Comparison of ENCODE assay signal across 16 cellular contexts in the genomic region with DNA sequence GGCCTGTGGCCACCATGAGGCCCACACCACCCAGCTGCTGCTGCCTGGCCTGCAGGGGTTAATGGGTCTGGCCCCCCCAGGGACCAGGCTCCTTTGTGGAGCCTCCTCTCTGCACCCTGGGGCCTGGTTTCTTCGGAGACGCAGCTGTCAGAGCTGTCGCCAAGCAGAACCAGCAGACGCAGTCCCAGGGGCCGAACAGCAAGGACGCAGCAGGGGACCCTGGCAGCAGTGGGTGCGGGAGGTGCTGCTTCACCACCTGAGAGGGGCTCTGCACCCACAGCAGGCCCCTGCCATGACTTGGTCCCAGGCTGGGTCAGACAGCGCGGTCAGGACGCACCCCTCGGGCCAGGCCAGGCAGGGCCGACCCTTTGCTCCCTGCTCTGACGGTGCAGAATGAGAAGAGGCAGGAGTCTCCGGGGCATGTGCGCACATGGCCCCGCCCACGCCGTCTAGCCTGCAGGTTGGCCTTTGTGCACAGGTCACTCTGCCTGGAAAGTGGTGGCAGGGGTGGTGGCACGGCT. TPM values are rescaled to one million over a fixed set of nuclear protein-coding genes. Genes with fewer than 3 reads are reported as not detected.
DNase-seq lines count a peak whose midpoint lies in the region; ATAC-seq and TF ChIP-seq lines count a peak whose summit lies in the region.
"Had no signal": no experiment of that assay in that cellular context is flagged by ENCODE, and none has a peak within 500 bp of the region (broad histone marks: within the 10 kb centered on the region; RNA-seq: fewer than 3 reads in every experiment).

No MANE protein-coding gene starts in this region.

- no peaks in the 10 kb centered on the region for H3K4me1 ChIP-seq in sigmoid colon
- no peaks in the 10 kb centered on the region for H3K4me1 ChIP-seq in PC-3 (ENCODE audit: insufficient read depth, low read length)

- H3K79me2 ChIP-seq in PC-3 (ENCODE audit: low read length), result no peaks in the 10 kb centered on the region

- H3K9me2 ChIP-seq in PC-3 (replicated peaks; ENCODE audit: low read length), result no peaks in the 10 kb centered on the region

- DNase-seq in activated CD8-positive, alpha-beta memory T cell treated with anti-CD3 and anti-CD28 coated beads, Interleukin-2, amount 50 U/mL, for 4 hours, result peak; percentile 13
- no peak for DNase-seq in activated CD8-positive, alpha-beta memory T cell treated with anti-CD3 and anti-CD28 coated beads for 24 hours
- peak; percentile 65 for DNase-seq in H7
- DNase-seq in sigmoid colon, result peak; percentile 48
- no peak for DNase-seq in activated naive CD4-positive, alpha-beta T cell treated with anti-CD3 and anti-CD28 coated beads, Interleukin-2, amount 50 U/mL, for 16 hours
- DNase-seq in PC-3, result no peak
- DNase-seq: DND-41, GF-D8, KG1, NCI-H1092, NCI-H1694, NCI-H446 had no signal

- H3K4me3 ChIP-seq in H7 (ENCODE audit: insufficient read depth, low read depth, low read length) (no peak overlapping the region), sigmoid colon (no peak overlapping the region), PC-3 (ENCODE audit: low read length) (no peak overlapping the region)

- no peaks in the 10 kb centered on the region for H3F3A ChIP-seq in PC-3 (ENCODE audit: low read length, unreplicated experiment)

- TF ChIP-seq POLR2A in sigmoid colon (IDR thresholded peaks at IDR 0.05), result no peak

- POLR2A ChIA-PET in PC-3 (lab: Charles Lee; ENCODE audit: unreplicated experiment), result no interaction called here

- no peaks in the 10 kb centered on the region for H3K36me3 ChIP-seq in H7 (replicated peaks; ENCODE audit: control insufficient read depth, insufficient read depth, low read length)
- H3K36me3 ChIP-seq in sigmoid colon, result no peaks in the 10 kb centered on the region
- H3K36me3 ChIP-seq in PC-3 (ENCODE audit: low read depth, low read length), result no peaks in the 10 kb centered on the region

- TF ChIP-seq CTCF in sigmoid colon (IDR thresholded peaks at IDR 0.05) (no peak), PC-3 (conservative IDR thresholded peaks at IDR 0.05; ENCODE audit: low read depth, low read length) (no peak)

- ATAC-seq in esophagus mucosa (peak; percentile 11), GM19328 (IDR thresholded peaks at IDR 0.05; ENCODE audit: unreplicated experiment) (no peak), PC-3 (no peak)

- H2AFZ ChIP-seq in PC-3 (ENCODE audit: low read length), result no peak overlapping the region

- H3K9me3 ChIP-seq in sigmoid colon (peaks cover 4 to 13% (median 9%) of the 10 kb centered on the region in 4 donors), PC-3 (ENCODE audit: low read length) (no peaks in the 10 kb centered on the region)

- H3K27me3 ChIP-seq in H7 (ENCODE audit: control insufficient read depth, insufficient read depth, low read length) (no peaks in the 10 kb centered on the region), sigmoid colon (no peaks in the 10 kb centered on the region), PC-3 (ENCODE audit: low read length) (no peaks in the 10 kb centered on the region)

- intact Hi-C loops in sigmoid colon (cut with DNase I), result no loop called here
- intact Hi-C loops in PC-3 (cut with micrococcal nuclease), result no loop called here

- H3K9ac ChIP-seq in PC-3 (ENCODE audit: low read length), result no peak overlapping the region

- H3K27ac ChIP-seq in sigmoid colon (no peak overlapping the region), PC-3 (ENCODE audit: low read length) (no peak overlapping the region)
- H3K27ac ChIP-seq: C4-2B, HL-60 had no signal

- WGBS in sigmoid colon, 2 donors, result 86 to 91% methylated on average over 19 of the region's 19 CpGs

- H4K20me1 ChIP-seq in PC-3 (ENCODE audit: low read length), result no peaks in the 10 kb centered on the region

- BruUV-seq in PC-3 (replicated peaks; lab: Mats Ljungman, UMichigan), result no TSS peak

- H3K4me2 ChIP-seq in PC-3 (ENCODE audit: low read length), result no peak overlapping the region

- CTCF ChIA-PET in PC-3 (lab: Charles Lee), result no interaction called here

- TF ChIP-seq EP300 in sigmoid colon (IDR thresholded peaks at IDR 0.05), result no peak

RNA-seq across cellular contexts. Expression of gene JAG2, which starts 30.5 kb away (rescaled TPM):
- 13.0 and 17.9 TPM in 2 replicates for total RNA-seq in H7 (2014; rRNA removed; shearing (Covaris generic))
- total RNA-seq in esophagus mucosa (18.9 TPM), sigmoid colon (1 to 10 TPM; 1.8 to 4.2 (median 3.5) TPM), PC-3 (2014; rRNA removed) (57.1 and 59.3 TPM in 2 replicates)
- 10 to 100 TPM in 1 of 3 donors, 1 to 10 TPM in 1, under 1 TPM in 1; 0.60 to 12.3 (median 2.1) TPM for polyA plus RNA-seq in sigmoid colon

RNA-seq across cellular contexts. Expression of gene NUDT14, which starts 43.0 kb away (rescaled TPM):
- total RNA-seq in H7 (2014; rRNA removed; shearing (Covaris generic)), result 30.4 and 33.6 TPM in 2 replicates
- 14.7 TPM for total RNA-seq in esophagus mucosa
- total RNA-seq in sigmoid colon, result 10 to 100 TPM in 1 of 4 donors, 1 to 10 TPM in 3; 4.1 to 10.5 (median 6.1) TPM
- 10 to 100 TPM; 24.3 to 47.4 (median 32.4) TPM for polyA plus RNA-seq in sigmoid colon
- total RNA-seq in PC-3 (2014; rRNA removed), result 50.8 and 82.1 TPM in 2 replicates

Comparison
In these comparisons a context has a peak if more than half of its experiments do, and no peak if none do; other contexts are left out.
1. DNase-seq: peak in activated CD8-positive, alpha-beta memory T cell treated with anti-CD3 and anti-CD28 coated beads, Interleukin-2, amount 50 U/mL, for 4 hours (single experiment), H7 (single experiment) and sigmoid colon (single experiment); none in activated CD8-positive, alpha-beta memory T cell treated with anti-CD3 and anti-CD28 coated beads for 24 hours (single experiment), activated naive CD4-positive, alpha-beta T cell treated with anti-CD3 and anti-CD28 coated beads, Interleukin-2, amount 50 U/mL, for 16 hours (single experiment) and PC-3 (single experiment).